Comparison of ENCODE assay signal across 26 cellular contexts in the genomic region with DNA sequence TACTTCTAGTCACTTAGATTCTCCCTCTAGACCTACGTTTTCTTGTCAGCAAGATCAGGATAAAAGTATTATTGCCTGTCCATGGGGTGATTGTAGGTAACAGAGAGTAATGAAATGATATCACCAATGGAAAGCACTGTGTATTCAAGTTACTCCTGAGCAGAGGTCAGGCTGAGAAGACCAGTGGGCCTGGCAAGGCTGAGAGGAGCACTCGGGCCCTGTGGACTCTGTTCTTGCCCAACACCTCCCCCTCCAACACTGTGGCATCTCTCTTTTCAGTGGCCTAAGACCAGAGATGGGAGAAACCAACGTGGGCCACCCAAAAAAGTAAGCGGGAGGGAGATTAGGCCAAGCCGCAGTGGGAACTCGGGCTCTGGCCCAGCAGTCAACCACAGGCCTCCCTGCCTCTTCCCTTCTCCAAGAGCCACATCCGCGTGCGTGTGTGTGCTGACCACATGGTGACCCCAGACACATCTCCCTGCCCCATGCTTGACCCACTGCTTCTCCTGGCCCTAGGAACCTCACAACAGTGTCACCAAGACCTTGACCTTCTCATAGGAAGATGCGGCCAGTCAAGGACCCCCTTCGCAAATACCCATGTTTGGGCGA. TPM values are rescaled to one million over a fixed set of nuclear protein-coding genes. Genes with fewer than 3 reads are reported as not detected.
DNase-seq lines count a peak whose midpoint lies in the region; ATAC-seq, FAIRE-seq and TF ChIP-seq lines count a peak whose summit lies in the region.
"Had no signal": no experiment of that assay in that cellular context is flagged by ENCODE, and none has a peak within 500 bp of the region (broad histone marks: within the 10 kb centered on the region; RNA-seq: fewer than 3 reads in every experiment).

No MANE protein-coding gene starts in this region.

- no peak overlapping the region for H3K4me3 Mint-ChIP-seq in activated naive CD4-positive, alpha-beta T cell treated with anti-CD3 and anti-CD28 coated beads for 36 hours
- H3K4me3 Mint-ChIP-seq: mesothelial cell of epicardium, naive B cell had no signal

- no peaks in the 10 kb centered on the region for H4K20me1 ChIP-seq in DND-41 (ENCODE audit: insufficient read depth, low read length)

- CTCF ChIA-PET in activated naive CD4-positive, alpha-beta T cell treated with anti-CD3 and anti-CD28 coated beads for 36 hours (lab: Charles Lee), result interaction anchor here (2.1 kb wide), 1 partner anchor 17 kb away, joined by 14 read pairs; no protein-coding TSS in a partner anchor

- TF ChIP-seq CTCF in DND-41 (IDR thresholded peaks at IDR 0.05; ENCODE audit: borderline replicate concordance, extremely low read depth, low read length, poor library complexity, severe bottlenecking) (no peak), bronchial epithelial cell (IDR thresholded peaks at IDR 0.05; ENCODE audit: insufficient read depth, low read length, severe bottlenecking) (no peak), psoas muscle (IDR thresholded peaks at IDR 0.05) (no peak)

- peaks cover 43% of the 10 kb centered on the region for H3K4me1 Mint-ChIP-seq in activated naive CD4-positive, alpha-beta T cell treated with anti-CD3 and anti-CD28 coated beads for 36 hours (ENCODE audit: low read depth)
- H3K4me1 Mint-ChIP-seq: mesothelial cell of epicardium had no signal

- DNase-seq in activated naive CD4-positive, alpha-beta T cell treated with anti-CD3 and anti-CD28 coated beads for 36 hours, result no peak
- no peak for DNase-seq in activated naive CD4-positive, alpha-beta T cell treated with anti-CD3 and anti-CD28 coated beads, Interleukin-2, amount 50 U/mL, for 16 hours
- no peak for DNase-seq in DND-41
- no peak for DNase-seq in bronchial epithelial cell (ENCODE audit: low read depth)
- no peak for DNase-seq in psoas muscle
- DNase-seq in NCI-H748 treated with DMSO at 0.1 percent for 48 hours (lab: John Stamatoyannopoulos, UW), result no peak
- no peak for DNase-seq in NCI-H1105 treated with DMSO at 0.1 percent for 48 hours (lab: John Stamatoyannopoulos, UW)
- no peak for DNase-seq in kidney tubule cell (ENCODE audit: low spot score)
- DNase-seq: activated CD4-positive, alpha-beta T cell treated with anti-CD3 and anti-CD28 coated beads for 1 hour; C1 segment of cervical spinal cord; cerebellar nuclear complex; DMS 273 treated with DMSO at 0.1 percent for 48 hours; GM23248; islet precursor cell; naive B cell; NCI-H446 treated with DMSO at 0.1 percent for 48 hours; ovary; retina; stimulated activated CD4-positive, alpha-beta T cell treated with anti-CD3 and anti-CD28 coated beads, Interleukin-2, amount 100 ng/mL, for 24 hours; T-helper 2 cell; upper lobe of left lung had no signal

- H3K36me3 ChIP-seq in DND-41 (ENCODE audit: insufficient read depth, low read length), result peaks cover 21% of the 10 kb centered on the region
- no peaks in the 10 kb centered on the region for H3K36me3 ChIP-seq in bronchial epithelial cell (ENCODE audit: control insufficient read depth, insufficient read depth, low read length)
- H3K36me3 ChIP-seq in psoas muscle (ENCODE audit: insufficient read depth in 1 of 2, low read depth in 1 of 2), result peaks cover 0 to 28% of the 10 kb centered on the region in 2 donors
- H3K36me3 ChIP-seq: ovary, upper lobe of left lung had no signal

- WGBS in psoas muscle, 3 donors, result 72 to 91% (median 84%) methylated on average over 12 of the region's 12 CpGs

- H3K27me3 Mint-ChIP-seq in activated naive CD4-positive, alpha-beta T cell treated with anti-CD3 and anti-CD28 coated beads for 36 hours (ENCODE audit: low read depth), result no peaks in the 10 kb centered on the region

- H3K27ac ChIP-seq in DND-41 (ENCODE audit: low read length), result peak overlapping the region; percentile 96
- H3K27ac ChIP-seq in psoas muscle, result peak overlapping the region; percentile 23
- H3K27ac ChIP-seq: GM23248, KMS-11, ovary, RWPE1, upper lobe of left lung had no signal

- no peak overlapping the region for H2AFZ ChIP-seq in DND-41 (ENCODE audit: low read depth, low read length)
- H2AFZ ChIP-seq: GM23248 had no signal

- peaks cover 25% of the 10 kb centered on the region for H3K79me2 ChIP-seq in DND-41 (ENCODE audit: insufficient read depth, low read length)

- H3K27ac Mint-ChIP-seq in activated naive CD4-positive, alpha-beta T cell treated with anti-CD3 and anti-CD28 coated beads for 36 hours, result peak overlapping the region; percentile 78
- H3K27ac Mint-ChIP-seq: mesothelial cell of epicardium had no signal

- FAIRE-seq in bronchial epithelial cell (lab: Jason Lieb, UNC), result peak; percentile 77
- FAIRE-seq: GM12891 had no signal

- ATAC-seq in DND-41 (ENCODE audit: insufficient read depth, low read depth) (no peak), psoas muscle (no peak)

- peak overlapping the region; percentile 46 for H3K9ac ChIP-seq in DND-41 (ENCODE audit: low read depth, low read length)
- H3K9ac ChIP-seq: GM23248, KMS-11 had no signal

- H3K9me3 ChIP-seq in DND-41 (ENCODE audit: insufficient read depth, low read length, severe bottlenecking) (no peaks in the 10 kb centered on the region), psoas muscle (no peaks in the 10 kb centered on the region)
- H3K9me3 ChIP-seq: ovary, upper lobe of left lung had no signal

- no peaks in the 10 kb centered on the region for H3K9me3 Mint-ChIP-seq in activated naive CD4-positive, alpha-beta T cell treated with anti-CD3 and anti-CD28 coated beads for 36 hours
- H3K9me3 Mint-ChIP-seq: mesothelial cell of epicardium, naive B cell had no signal

- peak overlapping the region in 1 of 2 experiments; percentile 37; a peak in 2 of 4 replicates for H3K4me3 ChIP-seq in DND-41 (ENCODE audit: low read depth in 1 of 2, low read length in 2 of 2)
- no peak overlapping the region for H3K4me3 ChIP-seq in bronchial epithelial cell (ENCODE audit: low read depth, low read length)
- H3K4me3 ChIP-seq in psoas muscle, result no peak overlapping the region
- H3K4me3 ChIP-seq: GM23248, ovary, smooth muscle cell, upper lobe of left lung had no signal

- no peaks in the 10 kb centered on the region for H3K36me3 Mint-ChIP-seq in activated naive CD4-positive, alpha-beta T cell treated with anti-CD3 and anti-CD28 coated beads for 36 hours (ENCODE audit: low read depth)
- H3K36me3 Mint-ChIP-seq: mesothelial cell of epicardium, naive B cell had no signal

- H3K4me2 ChIP-seq in DND-41 (ENCODE audit: insufficient read depth, low read length), result peak overlapping the region; percentile 59
- H3K4me2 ChIP-seq: KMS-11, smooth muscle cell had no signal

- H3K4me1 ChIP-seq in DND-41 (ENCODE audit: insufficient read depth, low read length) (peaks cover 90% of the 10 kb centered on the region), psoas muscle (peaks cover 8% of the 10 kb centered on the region)

- H3K27me3 ChIP-seq in DND-41 (ENCODE audit: insufficient read depth, low read length, poor library complexity), result no peaks in the 10 kb centered on the region
- H3K27me3 ChIP-seq in bronchial epithelial cell (ENCODE audit: control insufficient read depth, insufficient read depth, low read length), result peaks cover 3% of the 10 kb centered on the region
- H3K27me3 ChIP-seq in psoas muscle (ENCODE audit: insufficient read depth in 3 of 3, low read length in 2 of 3), result no peaks in the 10 kb centered on the region
- H3K27me3 ChIP-seq: ovary, upper lobe of left lung had no signal

- intact Hi-C loops in activated naive CD4-positive, alpha-beta T cell treated with anti-CD3 and anti-CD28 coated beads for 36 hours (cut with micrococcal nuclease), result no loop called here
- intact Hi-C loops in psoas muscle (cut with DNase I), result no loop called here

RNA-seq across cellular contexts. Expression of gene RORC, which starts 12.3 kb away (rescaled TPM):
- 1 to 10 TPM; 1.4 to 1.6 TPM for total RNA-seq in activated naive CD4-positive, alpha-beta T cell treated with anti-CD3 and anti-CD28 coated beads for 36 hours
- total RNA-seq in bronchial epithelial cell (0.26 and 2.8 TPM in 2 replicates), psoas muscle (100 to 1,000 TPM in 1 of 4 donors, 10 to 100 TPM in 3; 35.0 to 109 (median 67.7) TPM)
- polyA plus RNA-seq in psoas muscle, result 10 to 100 TPM in 2 of 3 donors, 1 to 10 TPM in 1; 3.5 to 89.2 (median 62.9) TPM
- total RNA-seq: GM23248, mesothelial cell of epicardium, smooth muscle cell had no signal
- polyA plus RNA-seq: GM23248, smooth muscle cell had no signal

RNA-seq across cellular contexts. Expression of gene LINGO4, which starts 14.1 kb away (rescaled TPM):
- total RNA-seq in activated naive CD4-positive, alpha-beta T cell treated with anti-CD3 and anti-CD28 coated beads for 36 hours, result under 1 TPM in 1 of 2 experiments, not detected in 1; 0.07 TPM
- total RNA-seq in bronchial epithelial cell (under 0.01 TPM in 1 of 2 replicates, not detected in the other), psoas muscle (10 to 100 TPM in 1 of 4 donors, 1 to 10 TPM in 3; 3.6 to 18.2 (median 6.9) TPM)
- 1 to 10 TPM in 2 of 3 donors, under 1 TPM in 1; 0.36 to 4.6 (median 3.6) TPM for polyA plus RNA-seq in psoas muscle
- total RNA-seq: GM23248, mesothelial cell of epicardium, smooth muscle cell had no signal
- polyA plus RNA-seq: GM23248, ovary, smooth muscle cell had no signal

RNA-seq across cellular contexts. Expression of gene C2CD4D, which starts 20.3 kb away (rescaled TPM):
- 1 to 10 TPM; 2.3 to 2.7 TPM for total RNA-seq in activated naive CD4-positive, alpha-beta T cell treated with anti-CD3 and anti-CD28 coated beads for 36 hours
- total RNA-seq in bronchial epithelial cell (not detected in 2 replicates), psoas muscle (under 1 TPM in 1 of 4 donors, not detected in 3; 0.47 TPM)
- polyA plus RNA-seq in psoas muscle, result not detected
- total RNA-seq: GM23248, smooth muscle cell had no signal
- polyA plus RNA-seq: smooth muscle cell had no signal

RNA-seq across cellular contexts. Expression of gene TDRKH, which starts 29.0 kb away (rescaled TPM):
- total RNA-seq in activated naive CD4-positive, alpha-beta T cell treated with anti-CD3 and anti-CD28 coated beads for 36 hours, result 10 to 100 TPM; 22.0 to 22.5 TPM
- total RNA-seq in bronchial epithelial cell, result 6.8 and 9.1 TPM in 2 replicates
- total RNA-seq in psoas muscle, result 10 to 100 TPM in 1 of 4 donors, 1 to 10 TPM in 3; 4.1 to 12.1 (median 5.8) TPM
- 1 to 10 TPM; 2.4 to 8.1 (median 3.6) TPM for polyA plus RNA-seq in psoas muscle

RNA-seq across cellular contexts. Expression of gene THEM5, which starts 34.2 kb away (rescaled TPM):
- total RNA-seq in activated naive CD4-positive, alpha-beta T cell treated with anti-CD3 and anti-CD28 coated beads for 36 hours, result not detected
- not detected in 2 replicates for total RNA-seq in bronchial epithelial cell
- not detected for total RNA-seq in psoas muscle
- not detected for polyA plus RNA-seq in psoas muscle
- total RNA-seq: GM23248, mesothelial cell of epicardium, ovary, upper lobe of left lung had no signal
- polyA plus RNA-seq: GM23248 had no signal
